In genomic region chr2:119350311-119350998, GRCh38 we compare ENCODE assay signal across 16 cellular contexts. TPM values are rescaled to one million over a fixed set of nuclear protein-coding genes. Genes with fewer than 3 reads are reported as not detected.
DNase-seq lines count a peak whose midpoint lies in the region; ATAC-seq and TF ChIP-seq lines count a peak whose summit lies in the region.
"Had no signal": no experiment of that assay in that cellular context is flagged by ENCODE, and none has a peak within 500 bp of the region (broad histone marks: within the 10 kb centered on the region; RNA-seq: fewer than 3 reads in every experiment).

No MANE protein-coding gene starts in this region.

- H3K9me3 ChIP-seq in BLaER1 treated with 17β-estradiol and CSF1 and Interleukin-3, amounts not matched to agents 10 nM and 100 nM (replicated peaks in 1 of 11) = peaks cover 0 to 31% (median 22%) of the 10 kb centered on the region in 11 experiments; a peak in 17 of 22 replicates
- H3K9me3 ChIP-seq in HUES48 (ENCODE audit: control insufficient read depth, insufficient read depth, low read length) (no peaks in the 10 kb centered on the region), WERI-Rb-1 (ENCODE audit: severe bottlenecking) (no peaks in the 10 kb centered on the region)
- H3K9me3 ChIP-seq: gastroesophageal sphincter had no signal

- H3K4me3 Mint-ChIP-seq in activated CD4-positive, alpha-beta T cell treated with anti-CD3 and anti-CD28 coated beads for 36 hours = no peak overlapping the region
- H3K4me3 Mint-ChIP-seq: activated naive CD8-positive, alpha-beta T cell treated with anti-CD3 and anti-CD28 coated beads for 36 hours had no signal

- DNase-seq in WERI-Rb-1 (no peak), iPS-NIHi7 (ENCODE audit: extremely low spot score) (peak; percentile 34), NCI-H69 (lab: John Stamatoyannopoulos, UW) (no peak), C1 segment of cervical spinal cord (lab: John Stamatoyannopoulos, UW) (no peak)
- DNase-seq in activated CD4-positive, alpha-beta T cell treated with anti-CD3 and anti-CD28 coated beads for 36 hours = no peak
- DNase-seq: activated CD4-positive, CD25-positive, alpha-beta regulatory T cell treated with anti-CD3 and anti-CD28 coated beads, Interleukin-2, amount 50 U/mL, for 72 hours; activated naive CD8-positive, alpha-beta T cell treated with anti-CD3 and anti-CD28 coated beads for 36 hours; midbrain; NCI-H1092 treated with DMSO at 0.1 percent for 48 hours; stimulated activated CD4-positive, alpha-beta T cell treated with anti-CD3 and anti-CD28 coated beads, Interleukin-12 subunit alpha, Interleukin-12 subunit beta, amount 100 ng/mL, for 4 hours; T-helper 1 cell had no signal

- H3K27me3 ChIP-seq in BLaER1 treated with 17β-estradiol and CSF1 and Interleukin-3, amounts not matched to agents 10 nM and 100 nM = no peaks in the 10 kb centered on the region
- H3K27me3 ChIP-seq in HUES48 (ENCODE audit: control insufficient read depth, insufficient read depth, low read length) (no peaks in the 10 kb centered on the region), WERI-Rb-1 (ENCODE audit: insufficient read depth, low read depth, severe bottlenecking) (no peaks in the 10 kb centered on the region)
- H3K27me3 ChIP-seq: gastroesophageal sphincter had no signal

- POLR2A ChIA-PET in activated CD4-positive, alpha-beta T cell treated with anti-CD3 and anti-CD28 coated beads for 36 hours (lab: Charles Lee) = no interaction called here

- 0 out of 2 replicates have a peak, but pooled peaks have one; percentile 11 for TF ChIP-seq CTCF in WERI-Rb-1 (IDR thresholded peaks at IDR 0.05; ENCODE audit: low read depth, low read length)

- H4K20me1 ChIP-seq in BLaER1 treated with 17β-estradiol and CSF1 and Interleukin-3, amounts not matched to agents 10 nM and 100 nM = 0 out of 22 replicates have a peak, but pooled peaks cover 0 to 3% (median 0%) of the 10 kb centered on the region in 11 experiments

- H3K36me3 Mint-ChIP-seq in activated CD4-positive, alpha-beta T cell treated with anti-CD3 and anti-CD28 coated beads for 36 hours (ENCODE audit: low read depth) = no peaks in the 10 kb centered on the region

- CTCF ChIA-PET in activated CD4-positive, alpha-beta T cell treated with anti-CD3 and anti-CD28 coated beads for 36 hours (lab: Charles Lee) = interaction anchor here (0.7 to 1.1 kb wide), 2 partner anchors 31 to 215 kb away, joined by 3 read pairs; no protein-coding TSS in a partner anchor

- no peaks in the 10 kb centered on the region for H3K36me3 ChIP-seq in BLaER1 treated with 17β-estradiol and CSF1 and Interleukin-3, amounts not matched to agents 10 nM and 100 nM
- H3K36me3 ChIP-seq in HUES48 (ENCODE audit: control insufficient read depth, insufficient read depth, low read length) = no peaks in the 10 kb centered on the region
- H3K36me3 ChIP-seq in WERI-Rb-1 = no peaks in the 10 kb centered on the region
- H3K36me3 ChIP-seq: gastroesophageal sphincter had no signal

- no peak overlapping the region for H3K4me3 ChIP-seq in BLaER1 treated with 17β-estradiol and CSF1 and Interleukin-3, amounts not matched to agents 10 nM and 100 nM
- H3K4me3 ChIP-seq in HUES48 (ENCODE audit: low read depth, low read length) = 0 out of 2 replicates have a peak overlapping the region, but pooled peaks have one; percentile 4
- H3K4me3 ChIP-seq in WERI-Rb-1 (ENCODE audit: low read depth, low read length) = no peak overlapping the region
- H3K4me3 ChIP-seq: gastroesophageal sphincter had no signal

- no peak overlapping the region for H3K9ac ChIP-seq in BLaER1 treated with 17β-estradiol and CSF1 and Interleukin-3, amounts not matched to agents 10 nM and 100 nM
- H3K9ac ChIP-seq in HUES48 (ENCODE audit: low read depth, low read length) = 0 out of 2 replicates have a peak overlapping the region, but pooled peaks have one; percentile 8

- intact Hi-C loops in activated CD4-positive, alpha-beta T cell treated with anti-CD3 and anti-CD28 coated beads for 36 hours (cut with DNase I, micrococcal nuclease) = no loop called here

- H3K9me3 Mint-ChIP-seq in activated CD4-positive, alpha-beta T cell treated with anti-CD3 and anti-CD28 coated beads for 36 hours (ENCODE audit: low read depth) = no peaks in the 10 kb centered on the region
- H3K9me3 Mint-ChIP-seq: activated naive CD8-positive, alpha-beta T cell treated with anti-CD3 and anti-CD28 coated beads for 36 hours had no signal

- H3K27ac ChIP-seq in BLaER1 treated with 17β-estradiol and CSF1 and Interleukin-3, amounts not matched to agents 10 nM and 100 nM = no peak overlapping the region
- peak overlapping the region; percentile 68 for H3K27ac ChIP-seq in HUES48 (ENCODE audit: low read depth, low read length)
- H3K27ac ChIP-seq in WERI-Rb-1 = no peak overlapping the region
- H3K27ac ChIP-seq: gastroesophageal sphincter had no signal

- H3K27ac Mint-ChIP-seq in activated CD4-positive, alpha-beta T cell treated with anti-CD3 and anti-CD28 coated beads for 36 hours = no peak overlapping the region
- H3K27ac Mint-ChIP-seq: activated naive CD8-positive, alpha-beta T cell treated with anti-CD3 and anti-CD28 coated beads for 36 hours had no signal

- peaks cover 24 to 63% (median 50%) of the 10 kb centered on the region in 10 experiments for H3K4me1 ChIP-seq in BLaER1 treated with 17β-estradiol and CSF1 and Interleukin-3, amounts not matched to agents 10 nM and 100 nM
- H3K4me1 ChIP-seq in HUES48 (ENCODE audit: control insufficient read depth, insufficient read depth, low read length) = peaks cover 24% of the 10 kb centered on the region

- H3K4me2 ChIP-seq in BLaER1 treated with 17β-estradiol and CSF1 and Interleukin-3, amounts not matched to agents 10 nM and 100 nM = peak overlapping the region; percentile 13 to 71 (median 45); a peak in 16 of 22 replicates

- H3K4me1 Mint-ChIP-seq in activated CD4-positive, alpha-beta T cell treated with anti-CD3 and anti-CD28 coated beads for 36 hours = no peaks in the 10 kb centered on the region

- no peak for ATAC-seq in GM18511 (IDR thresholded peaks at IDR 0.05; ENCODE audit: unreplicated experiment)
- ATAC-seq in activated CD4-positive, alpha-beta T cell treated with anti-CD3 and anti-CD28 coated beads for 36 hours = no peak
- ATAC-seq: gastroesophageal sphincter, Panc1 had no signal

- H3K27me3 Mint-ChIP-seq in activated CD4-positive, alpha-beta T cell treated with anti-CD3 and anti-CD28 coated beads for 36 hours = no peaks in the 10 kb centered on the region
- H3K27me3 Mint-ChIP-seq: activated naive CD8-positive, alpha-beta T cell treated with anti-CD3 and anti-CD28 coated beads for 36 hours had no signal

RNA-seq across cellular contexts. Expression of gene C2orf76, which starts 16.2 kb away (rescaled TPM):
- total RNA-seq in activated CD4-positive, alpha-beta T cell treated with anti-CD3 and anti-CD28 coated beads for 36 hours = 1 to 10 TPM; 8.9 to 9.9 TPM

RNA-seq across cellular contexts. Expression of gene DBI, which starts 16.3 kb away (rescaled TPM):
- total RNA-seq in activated CD4-positive, alpha-beta T cell treated with anti-CD3 and anti-CD28 coated beads for 36 hours = 100 to 1,000 TPM; 123 to 151 TPM
